In genomic region chr11:120432056-120433018, GRCh38 we compare ENCODE assay signal across 1 cellular context.
TF ChIP-seq lines count a peak whose summit lies in the region.

No MANE protein-coding gene starts in this region.

TF ChIP-seq in K562, 482 proteins besides CTCF, POLR2A, EP300 and RAD21 (continued from another document and continues in another):
- TF ChIP-seq CUX1 (CRISPR knock-in tag; IDR thresholded peaks at IDR 0.05), result no peak
- no peak for TF ChIP-seq SAP30 (IDR thresholded peaks at IDR 0.05; ENCODE audit: borderline replicate concordance, insufficient read depth, low read depth, low read length, poor library complexity, severe bottlenecking)
- no peak for TF ChIP-seq KLF6 (CRISPR knock-in tag; IDR thresholded peaks at IDR 0.05; ENCODE audit: borderline replicate concordance)
- TF ChIP-seq XRCC4 (IDR thresholded peaks at IDR 0.05; ENCODE audit: extremely low read depth, insufficient read depth, insufficient read length), result no peak
- TF ChIP-seq RBM15 (IDR thresholded peaks at IDR 0.05; ENCODE audit: insufficient read depth, low read length), result no peak
- TF ChIP-seq, protein P1, sequence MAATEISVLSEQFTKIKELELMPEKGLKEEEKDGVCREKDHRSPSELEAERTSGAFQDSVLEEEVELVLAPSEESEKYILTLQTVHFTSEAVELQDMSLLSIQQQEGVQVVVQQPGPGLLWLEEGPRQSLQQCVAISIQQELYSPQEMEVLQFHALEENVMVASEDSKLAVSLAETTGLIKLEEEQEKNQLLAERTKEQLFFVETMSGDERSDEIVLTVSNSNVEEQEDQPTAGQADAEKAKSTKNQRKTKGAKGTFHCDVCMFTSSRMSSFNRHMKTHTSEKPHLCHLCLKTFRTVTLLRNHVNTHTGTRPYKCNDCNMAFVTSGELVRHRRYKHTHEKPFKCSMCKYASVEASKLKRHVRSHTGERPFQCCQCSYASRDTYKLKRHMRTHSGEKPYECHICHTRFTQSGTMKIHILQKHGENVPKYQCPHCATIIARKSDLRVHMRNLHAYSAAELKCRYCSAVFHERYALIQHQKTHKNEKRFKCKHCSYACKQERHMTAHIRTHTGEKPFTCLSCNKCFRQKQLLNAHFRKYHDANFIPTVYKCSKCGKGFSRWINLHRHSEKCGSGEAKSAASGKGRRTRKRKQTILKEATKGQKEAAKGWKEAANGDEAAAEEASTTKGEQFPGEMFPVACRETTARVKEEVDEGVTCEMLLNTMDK (IDR thresholded peaks at IDR 0.05; ENCODE audit: borderline replicate concordance, insufficient read depth, low read depth, low read length, poor library complexity, severe bottlenecking), result no peak
- TF ChIP-seq MAZ (CRISPR knock-in tag; conservative IDR thresholded peaks at IDR 0.05 in 1 of 2, IDR thresholded peaks at IDR 0.05 in 1 of 2), result no peak
- peak; percentile 73 for TF ChIP-seq SMARCA4 (IDR thresholded peaks at IDR 0.05)
- TF ChIP-seq TFAM (CRISPR knock-in tag; conservative IDR thresholded peaks at IDR 0.05), result no peak
- TF ChIP-seq, protein P2, sequence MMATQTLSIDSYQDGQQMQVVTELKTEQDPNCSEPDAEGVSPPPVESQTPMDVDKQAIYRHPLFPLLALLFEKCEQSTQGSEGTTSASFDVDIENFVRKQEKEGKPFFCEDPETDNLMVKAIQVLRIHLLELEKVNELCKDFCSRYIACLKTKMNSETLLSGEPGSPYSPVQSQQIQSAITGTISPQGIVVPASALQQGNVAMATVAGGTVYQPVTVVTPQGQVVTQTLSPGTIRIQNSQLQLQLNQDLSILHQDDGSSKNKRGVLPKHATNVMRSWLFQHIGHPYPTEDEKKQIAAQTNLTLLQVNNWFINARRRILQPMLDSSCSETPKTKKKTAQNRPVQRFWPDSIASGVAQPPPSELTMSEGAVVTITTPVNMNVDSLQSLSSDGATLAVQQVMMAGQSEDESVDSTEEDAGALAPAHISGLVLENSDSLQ (IDR thresholded peaks at IDR 0.05), result 0 out of 2 replicates have a peak, but pooled peaks have one; percentile 7
- TF ChIP-seq ZNF124 (CRISPR knock-in tag; IDR thresholded peaks at IDR 0.05), result no peak
- no peak for TF ChIP-seq HDAC6 (IDR thresholded peaks at IDR 0.05; ENCODE audit: low read depth, low read length)
- no peak for TF ChIP-seq ILK (tag; IDR thresholded peaks at IDR 0.05; ENCODE audit: borderline replicate concordance, low read depth)
- TF ChIP-seq TRIM24 (IDR thresholded peaks at IDR 0.05), result peak in 1 of 2 experiments; percentile 13; a peak in 1 of 4 replicates
- TF ChIP-seq, protein P3, sequence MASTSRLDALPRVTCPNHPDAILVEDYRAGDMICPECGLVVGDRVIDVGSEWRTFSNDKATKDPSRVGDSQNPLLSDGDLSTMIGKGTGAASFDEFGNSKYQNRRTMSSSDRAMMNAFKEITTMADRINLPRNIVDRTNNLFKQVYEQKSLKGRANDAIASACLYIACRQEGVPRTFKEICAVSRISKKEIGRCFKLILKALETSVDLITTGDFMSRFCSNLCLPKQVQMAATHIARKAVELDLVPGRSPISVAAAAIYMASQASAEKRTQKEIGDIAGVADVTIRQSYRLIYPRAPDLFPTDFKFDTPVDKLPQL (IDR thresholded peaks at IDR 0.05; ENCODE audit: extremely low read depth, insufficient read length), result no peak
- TF ChIP-seq NFRKB (IDR thresholded peaks at IDR 0.05; ENCODE audit: low read depth), result no peak
- TF ChIP-seq TRIM28 (IDR thresholded peaks at IDR 0.05), result no peak
- TF ChIP-seq, protein P4, sequence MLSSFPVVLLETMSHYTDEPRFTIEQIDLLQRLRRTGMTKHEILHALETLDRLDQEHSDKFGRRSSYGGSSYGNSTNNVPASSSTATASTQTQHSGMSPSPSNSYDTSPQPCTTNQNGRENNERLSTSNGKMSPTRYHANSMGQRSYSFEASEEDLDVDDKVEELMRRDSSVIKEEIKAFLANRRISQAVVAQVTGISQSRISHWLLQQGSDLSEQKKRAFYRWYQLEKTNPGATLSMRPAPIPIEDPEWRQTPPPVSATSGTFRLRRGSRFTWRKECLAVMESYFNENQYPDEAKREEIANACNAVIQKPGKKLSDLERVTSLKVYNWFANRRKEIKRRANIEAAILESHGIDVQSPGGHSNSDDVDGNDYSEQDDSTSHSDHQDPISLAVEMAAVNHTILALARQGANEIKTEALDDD (IDR thresholded peaks at IDR 0.05), result peak; percentile 89
- no peak for TF ChIP-seq TCF7 (IDR thresholded peaks at IDR 0.05; ENCODE audit: borderline replicate concordance)
- TF ChIP-seq NFIC (IDR thresholded peaks at IDR 0.05), result peak; percentile 55
- no peak for TF ChIP-seq PCBP1 (IDR thresholded peaks at IDR 0.05; ENCODE audit: low read depth, low read length, poor library complexity, severe bottlenecking)
- no peak for TF ChIP-seq ARID3A (IDR thresholded peaks at IDR 0.05; ENCODE audit: borderline replicate concordance, low read depth, low read length)
- no peak for TF ChIP-seq CSDE1 (IDR thresholded peaks at IDR 0.05)
- TF ChIP-seq PHF21A (IDR thresholded peaks at IDR 0.05; ENCODE audit: borderline replicate concordance, low read depth), result no peak
- no peak for TF ChIP-seq SOX6 (IDR thresholded peaks at IDR 0.05)
- TF ChIP-seq ZNF644 (tag; IDR thresholded peaks at IDR 0.05; ENCODE audit: low read depth), result no peak
- TF ChIP-seq, protein P5, sequence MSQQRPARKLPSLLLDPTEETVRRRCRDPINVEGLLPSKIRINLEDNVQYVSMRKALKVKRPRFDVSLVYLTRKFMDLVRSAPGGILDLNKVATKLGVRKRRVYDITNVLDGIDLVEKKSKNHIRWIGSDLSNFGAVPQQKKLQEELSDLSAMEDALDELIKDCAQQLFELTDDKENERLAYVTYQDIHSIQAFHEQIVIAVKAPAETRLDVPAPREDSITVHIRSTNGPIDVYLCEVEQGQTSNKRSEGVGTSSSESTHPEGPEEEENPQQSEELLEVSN (IDR thresholded peaks at IDR 0.05; ENCODE audit: borderline replicate concordance in 1 of 2, extremely low read depth in 1 of 2, insufficient read depth in 1 of 2, insufficient read length in 1 of 2, low read depth in 1 of 2, low read length in 1 of 2, poor library complexity in 1 of 2, severe bottlenecking in 1 of 2), result no peak
- peak; percentile 53 for TF ChIP-seq FOS (IDR thresholded peaks at IDR 0.05; ENCODE audit: extremely low read depth, insufficient read length)
- TF ChIP-seq ZNF175 (CRISPR knock-in tag; IDR thresholded peaks at IDR 0.05; ENCODE audit: low read depth), result 0 out of 2 replicates have a peak, but pooled peaks have one; percentile 46
- no peak for TF ChIP-seq ZFP36 (IDR thresholded peaks at IDR 0.05; ENCODE audit: low read depth, low read length, partially characterized antibody)
- no peak for TF ChIP-seq FOXK2 (conservative IDR thresholded peaks at IDR 0.05 in 1 of 2, IDR thresholded peaks at IDR 0.05 in 1 of 2; ENCODE audit: low read depth in 2 of 2)
- no peak for TF ChIP-seq NR2C2 (CRISPR knock-in tag; IDR thresholded peaks at IDR 0.05)
- TF ChIP-seq NR2C2 (tag; IDR thresholded peaks at IDR 0.05), result peak; percentile 22; the same call in 1 of the 2 replicates
- no peak for TF ChIP-seq ZNF609 (CRISPR knock-in tag; IDR thresholded peaks at IDR 0.05; ENCODE audit: borderline replicate concordance)
- no peak for TF ChIP-seq E4F1 (CRISPR knock-in tag; IDR thresholded peaks at IDR 0.05; ENCODE audit: borderline replicate concordance)
- TF ChIP-seq NR4A1 (CRISPR knock-in tag; IDR thresholded peaks at IDR 0.05), result no peak
- no peak for TF ChIP-seq NR4A1 (tag; IDR thresholded peaks at IDR 0.05)
- TF ChIP-seq ZKSCAN1 (IDR thresholded peaks at IDR 0.05; ENCODE audit: low read depth, low read length), result no peak
- TF ChIP-seq ZNF507 (tag; conservative IDR thresholded peaks at IDR 0.05), result no peak
